ENCODE assay signal across 29 cellular contexts in genomic region chr4:26229974-26230373, GRCh38.
"Had no signal": no experiment of that assay in that cellular context is flagged by ENCODE, and none has a peak within 500 bp of the region (broad histone marks: within the 10 kb centered on the region; RNA-seq: fewer than 3 reads in every experiment).

No MANE protein-coding gene starts in this region.

- H3K36me3 ChIP-seq: adrenal gland, ascending aorta, brain microvascular endothelial cell, breast epithelium, cardiac muscle cell had no signal

- DNase-seq: activated effector memory CD4-positive, alpha-beta T cell treated with anti-CD3 and anti-CD28 coated beads, Interleukin-2, amount 50 U/mL, for 16 hours; activated effector memory CD4-positive, alpha-beta T cell treated with Interleukin-2 at 50 U/mL for 16 hours; activated gamma-delta T cell; activated gamma-delta T cell treated with Interleukin-2 at 50 U/mL for 16 hours; activated naive CD4-positive, alpha-beta T cell; activated naive CD4-positive, alpha-beta T cell treated with anti-CD3 and anti-CD28 coated beads for 36 hours; activated naive CD4-positive, alpha-beta T cell treated with anti-CD3 and anti-CD28 coated beads, Interleukin-2, amount 10 ng/mL, durations not matched to agents 7 days and 5 days; activated naive CD4-positive, alpha-beta T cell treated with anti-CD3 and anti-CD28 coated beads, Interleukin-2, amount 50 U/mL, for 16 hours; activated naive CD4-positive, alpha-beta T cell treated with Interleukin-2 at 50 U/mL for 16 hours; activated naive CD8-positive, alpha-beta T cell treated with anti-CD3 and anti-CD28 coated beads for 36 hours; activated naive CD8-positive, alpha-beta T cell treated with anti-CD3 and anti-CD28 coated beads, Interleukin-2, amount 10 ng/mL, durations not matched to agents 7 days and 5 days; activated naive CD8-positive, alpha-beta T cell treated with anti-CD3 and anti-CD28 coated beads, Interleukin-2, amount 50 U/mL, for 24 hours; activated T-cell treated with anti-CD3 and anti-CD28 coated beads, Interleukin-2, amount 50 U/mL, for 4 hours; activated T-cell treated with anti-CD3 and anti-CD28 coated beads, Interleukin-2, amount 50 U/mL, for 48 hours; activated T-cell treated with anti-CD3 and anti-CD28 coated beads, Interleukin-2, amount 50 U/mL, for 72 hours; adrenal gland; amniotic stem cell; amygdala; anterior cingulate cortex; aorta; body of pancreas; brain microvascular endothelial cell; central memory CD4-positive, alpha-beta T cell; cerebellar nuclear complex had no signal

- H3K9me3 ChIP-seq: adrenal gland, ascending aorta, body of pancreas, breast epithelium had no signal

- H3K4me3 ChIP-seq: adrenal gland, ascending aorta, body of pancreas, breast epithelium, cardiac muscle cell had no signal

- H3K27ac ChIP-seq: adrenal gland, ascending aorta, body of pancreas, brain microvascular endothelial cell, breast epithelium, cardiac muscle cell had no signal

- H3K4me1 ChIP-seq: adrenal gland, ascending aorta, body of pancreas, breast epithelium had no signal

- ATAC-seq: activated naive CD4-positive, alpha-beta T cell treated with anti-CD3 and anti-CD28 coated beads, Interleukin-2, amount 50 U/mL, for 72 hours; activated naive CD8-positive, alpha-beta T cell treated with anti-CD3 and anti-CD28 coated beads, Interleukin-2, amount 50 U/mL, for 24 hours; activated T-cell treated with anti-CD3 and anti-CD28 coated beads, Interleukin-2, amount 50 U/mL, for 4 hours; activated T-cell treated with anti-CD3 and anti-CD28 coated beads, Interleukin-2, amount 50 U/mL, for 72 hours; activated T-helper 17 cell treated with anti-CD3 and anti-CD28 coated beads, Interleukin-2, amount 50 U/mL, for 72 hours; body of pancreas had no signal

- H3K27me3 ChIP-seq: adrenal gland, ascending aorta, body of pancreas, brain microvascular endothelial cell, breast epithelium, cardiac muscle cell had no signal
